13 cellular contexts compared by ENCODE assay signal in the genomic region with DNA sequence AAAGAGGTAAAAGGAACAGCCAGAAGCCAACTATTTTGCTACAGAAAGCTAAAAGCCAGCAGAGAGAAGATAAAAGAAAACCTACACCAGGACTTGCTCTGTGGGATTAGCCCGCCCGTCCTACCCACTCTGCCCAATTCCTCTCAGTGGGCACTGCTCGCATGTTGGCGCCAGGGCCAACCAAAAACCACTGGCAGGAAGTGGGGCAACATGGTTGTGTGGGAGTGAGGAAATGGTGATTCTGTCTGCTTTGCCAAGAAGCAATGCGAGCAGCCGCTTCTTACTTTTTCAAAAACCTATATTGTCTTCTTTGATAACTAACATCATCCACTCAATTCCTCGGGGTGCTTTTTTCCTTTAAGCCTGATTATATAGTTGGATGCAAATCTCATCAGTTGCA. TPM values are rescaled to one million over a fixed set of nuclear protein-coding genes. Genes with fewer than 3 reads are reported as not detected.
DNase-seq lines count a peak whose midpoint lies in the region; ATAC-seq and TF ChIP-seq lines count a peak whose summit lies in the region.
"Had no signal": no experiment of that assay in that cellular context is flagged by ENCODE, and none has a peak within 500 bp of the region (broad histone marks: within the 10 kb centered on the region; RNA-seq: fewer than 3 reads in every experiment).

No MANE protein-coding gene starts in this region.

- no peaks in the 10 kb centered on the region for H3K9me3 Mint-ChIP-seq in CD4-positive, CD25-positive, alpha-beta regulatory T cell
- H3K9me3 Mint-ChIP-seq in activated T-helper 17 cell treated with anti-CD3 and anti-CD28 coated beads, Interleukin-2, amount 50 U/mL, for 72 hours = no peaks in the 10 kb centered on the region
- H3K9me3 Mint-ChIP-seq: IgD-negative memory B cell, neural crest cell had no signal

- peak overlapping the region; percentile 57 to 84 (median 72) for H3K4me3 Mint-ChIP-seq in CD4-positive, CD25-positive, alpha-beta regulatory T cell
- peak overlapping the region; percentile 77 for H3K4me3 Mint-ChIP-seq in activated T-helper 17 cell treated with anti-CD3 and anti-CD28 coated beads, Interleukin-2, amount 50 U/mL, for 72 hours
- H3K4me3 Mint-ChIP-seq: neural crest cell had no signal

- peaks cover 27 to 73% (median 60%) of the 10 kb centered on the region in 4 donors for H3K4me1 Mint-ChIP-seq in CD4-positive, CD25-positive, alpha-beta regulatory T cell
- H3K4me1 Mint-ChIP-seq in activated T-helper 17 cell treated with anti-CD3 and anti-CD28 coated beads, Interleukin-2, amount 50 U/mL, for 72 hours = peaks cover 52% of the 10 kb centered on the region
- H3K4me1 Mint-ChIP-seq: neural crest cell had no signal

- no peak for ATAC-seq in CD4-positive, CD25-positive, alpha-beta regulatory T cell (ENCODE audit: low read depth in 2 of 2)
- no peak for ATAC-seq in activated T-helper 17 cell treated with anti-CD3 and anti-CD28 coated beads, Interleukin-2, amount 50 U/mL, for 72 hours (replicated peaks)
- ATAC-seq in GM19324 (IDR thresholded peaks at IDR 0.05; ENCODE audit: low FRiP score, unreplicated experiment) (no peak), HG03025 (IDR thresholded peaks at IDR 0.05; ENCODE audit: low FRiP score, unreplicated experiment) (no peak), GM21737 (IDR thresholded peaks at IDR 0.05; ENCODE audit: unreplicated experiment) (no peak)

- no peaks in the 10 kb centered on the region for H3K9me3 ChIP-seq in CD4-positive, CD25-positive, alpha-beta regulatory T cell (ENCODE audit: control insufficient read depth in 2 of 2, low read length in 2 of 2)
- H3K9me3 ChIP-seq in Peyer's patch (no peaks in the 10 kb centered on the region), neutrophil (no peaks in the 10 kb centered on the region)
- H3K9me3 ChIP-seq: esophagus squamous epithelium, upper lobe of left lung had no signal

- DNase-seq in CD4-positive, CD25-positive, alpha-beta regulatory T cell = peak in 2 of 3 donors; percentile 27 to 80
- DNase-seq in Peyer's patch (peak in 2 of 3 donors; percentile 43 to 70), OCI-M2 (lab: John Stamatoyannopoulos, UW; ENCODE audit: unreplicated experiment) (no peak)
- DNase-seq: Calu3, esophagus squamous epithelium had no signal

- peak overlapping the region; percentile 85 for H3K27ac ChIP-seq in CD4-positive, CD25-positive, alpha-beta regulatory T cell (ENCODE audit: insufficient read depth, low read length, poor library complexity, severe bottlenecking)
- H3K27ac ChIP-seq in Peyer's patch (peak overlapping the region; percentile 33 to 80 (median 70)), neutrophil (peak overlapping the region; percentile 62)

- peak overlapping the region; percentile 80 for H3K4me3 ChIP-seq in CD4-positive, CD25-positive, alpha-beta regulatory T cell (ENCODE audit: low read depth, low read length)
- H3K4me3 ChIP-seq in Peyer's patch = no peak overlapping the region
- peak overlapping the region in 1 of 2 experiments; percentile 10 for H3K4me3 ChIP-seq in neutrophil (ENCODE audit: low read depth in 1 of 2, low read length in 1 of 2)
- H3K4me3 ChIP-seq: esophagus squamous epithelium, upper lobe of left lung had no signal

- H3K27me3 ChIP-seq in CD4-positive, CD25-positive, alpha-beta regulatory T cell (ENCODE audit: control insufficient read depth, insufficient read depth, low read length) = no peaks in the 10 kb centered on the region
- H3K27me3 ChIP-seq in Peyer's patch (no peaks in the 10 kb centered on the region), neutrophil (no peaks in the 10 kb centered on the region)
- H3K27me3 ChIP-seq: esophagus squamous epithelium, upper lobe of left lung had no signal

- H3K36me3 ChIP-seq in CD4-positive, CD25-positive, alpha-beta regulatory T cell (ENCODE audit: control insufficient read depth, insufficient read depth, low read length) = peaks cover 24% of the 10 kb centered on the region
- H3K36me3 ChIP-seq in Peyer's patch (peaks cover 0 to 27% (median 0%) of the 10 kb centered on the region in 3 donors), neutrophil (peaks cover 66% of the 10 kb centered on the region)

- H3K27me3 Mint-ChIP-seq in CD4-positive, CD25-positive, alpha-beta regulatory T cell = no peaks in the 10 kb centered on the region
- no peaks in the 10 kb centered on the region for H3K27me3 Mint-ChIP-seq in activated T-helper 17 cell treated with anti-CD3 and anti-CD28 coated beads, Interleukin-2, amount 50 U/mL, for 72 hours
- H3K27me3 Mint-ChIP-seq: IgD-negative memory B cell had no signal

- peaks cover 19% of the 10 kb centered on the region for H3K36me3 Mint-ChIP-seq in CD4-positive, CD25-positive, alpha-beta regulatory T cell
- H3K36me3 Mint-ChIP-seq in activated T-helper 17 cell treated with anti-CD3 and anti-CD28 coated beads, Interleukin-2, amount 50 U/mL, for 72 hours (ENCODE audit: low read depth) = peaks cover 65% of the 10 kb centered on the region

- TF ChIP-seq POLR2A in Peyer's patch (IDR thresholded peaks at IDR 0.05) = no peak

- peaks cover 62% of the 10 kb centered on the region for H3K4me1 ChIP-seq in CD4-positive, CD25-positive, alpha-beta regulatory T cell (ENCODE audit: control insufficient read depth, insufficient read depth, low read length, poor library complexity, severe bottlenecking)
- H3K4me1 ChIP-seq in Peyer's patch (peaks cover 0 to 34% (median 21%) of the 10 kb centered on the region in 4 donors), neutrophil (ENCODE audit: control insufficient read depth in 1 of 2, insufficient read depth in 1 of 2, low read depth in 1 of 2, low read length in 1 of 2) (peaks cover 27 to 32% of the 10 kb centered on the region in 2 experiments)

- no peak for TF ChIP-seq CTCF in Peyer's patch (IDR thresholded peaks at IDR 0.05)
- TF ChIP-seq CTCF in neutrophil (IDR thresholded peaks at IDR 0.05) = no peak

- H3K27ac Mint-ChIP-seq in CD4-positive, CD25-positive, alpha-beta regulatory T cell = peak overlapping the region; percentile 92 to 98 (median 94)
- H3K27ac Mint-ChIP-seq in activated T-helper 17 cell treated with anti-CD3 and anti-CD28 coated beads, Interleukin-2, amount 50 U/mL, for 72 hours = peak overlapping the region; percentile 83

RNA-seq across cellular contexts. Expression of gene APOA1, which starts 14.2 kb away (rescaled TPM):
- not detected for total RNA-seq in CD4-positive, CD25-positive, alpha-beta regulatory T cell
- under 1 TPM in 1 of 4 donors, not detected in 3; 0.34 TPM for polyA plus RNA-seq in CD4-positive, CD25-positive, alpha-beta regulatory T cell
- 1,000 to 10,000 TPM in 3 of 4 donors, 10 to 100 TPM in 1; 42.9 to 6,445 (median 3,046) TPM for total RNA-seq in Peyer's patch
- total RNA-seq in activated T-helper 17 cell treated with anti-CD3 and anti-CD28 coated beads, Interleukin-2, amount 50 U/mL, for 72 hours = under 1 TPM; 0.37 TPM
- total RNA-seq: Calu3, esophagus squamous epithelium had no signal
- polyA plus RNA-seq: IgD-negative memory B cell had no signal

RNA-seq across cellular contexts. Expression of gene APOC3, which starts 21.9 kb away (rescaled TPM):
- total RNA-seq in CD4-positive, CD25-positive, alpha-beta regulatory T cell = not detected
- not detected for polyA plus RNA-seq in CD4-positive, CD25-positive, alpha-beta regulatory T cell
- over 10,000 TPM in 1 of 4 donors, 1,000 to 10,000 TPM in 2, 100 to 1,000 TPM in 1; 276 to 11,857 (median 5,024) TPM for total RNA-seq in Peyer's patch
- not detected for total RNA-seq in activated T-helper 17 cell treated with anti-CD3 and anti-CD28 coated beads, Interleukin-2, amount 50 U/mL, for 72 hours
- total RNA-seq: Calu3, esophagus squamous epithelium, neural crest cell had no signal
- polyA plus RNA-seq: IgD-negative memory B cell had no signal

RNA-seq across cellular contexts. Expression of gene APOA4, which starts 28.5 kb away (rescaled TPM):
- not detected for total RNA-seq in CD4-positive, CD25-positive, alpha-beta regulatory T cell
- polyA plus RNA-seq in CD4-positive, CD25-positive, alpha-beta regulatory T cell = not detected
- total RNA-seq in Peyer's patch = over 10,000 TPM in 1 of 4 donors, 1,000 to 10,000 TPM in 2, 100 to 1,000 TPM in 1; 107 to 10,211 (median 6,146) TPM
- not detected for total RNA-seq in activated T-helper 17 cell treated with anti-CD3 and anti-CD28 coated beads, Interleukin-2, amount 50 U/mL, for 72 hours
- total RNA-seq: Calu3, esophagus squamous epithelium, neural crest cell, upper lobe of left lung had no signal
- polyA plus RNA-seq: IgD-negative memory B cell had no signal

RNA-seq across cellular contexts. Expression of gene APOA5, which starts 60.0 kb away (rescaled TPM):
- not detected for total RNA-seq in CD4-positive, CD25-positive, alpha-beta regulatory T cell
- not detected for polyA plus RNA-seq in CD4-positive, CD25-positive, alpha-beta regulatory T cell
- 1 to 10 TPM in 2 of 4 donors, not detected in 2; 2.8 to 3.2 TPM for total RNA-seq in Peyer's patch
- not detected for total RNA-seq in activated T-helper 17 cell treated with anti-CD3 and anti-CD28 coated beads, Interleukin-2, amount 50 U/mL, for 72 hours
- total RNA-seq: Calu3, esophagus squamous epithelium, neural crest cell had no signal
- polyA plus RNA-seq: IgD-negative memory B cell had no signal

Comparison
In these comparisons a context has a peak if more than half of its experiments do, and no peak if none do; other contexts are left out.
1. RNA of gene APOA1, which starts 14.2 kb away (total RNA-seq): 42.9 to 6,445 TPM in Peyer's patch; 0.37 TPM in activated T-helper 17 cell treated with anti-CD3 and anti-CD28 coated beads, Interleukin-2, amount 50 U/mL, for 72 hours and not detected in CD4-positive, CD25-positive, alpha-beta regulatory T cell (single experiment); every median in the first group is over 10 times any median in the second.
2. RNA of gene APOC3, which starts 21.9 kb away (total RNA-seq): 276 to 11,857 TPM in Peyer's patch; not detected in CD4-positive, CD25-positive, alpha-beta regulatory T cell (single experiment) and not detected in activated T-helper 17 cell treated with anti-CD3 and anti-CD28 coated beads, Interleukin-2, amount 50 U/mL, for 72 hours; every median in the first group is over 100 times any median in the second.
3. RNA of gene APOA4, which starts 28.5 kb away (total RNA-seq): 107 to 10,211 TPM in Peyer's patch; not detected in CD4-positive, CD25-positive, alpha-beta regulatory T cell (single experiment) and not detected in activated T-helper 17 cell treated with anti-CD3 and anti-CD28 coated beads, Interleukin-2, amount 50 U/mL, for 72 hours; every median in the first group is over 100 times any median in the second.
4. Peak in every context shown above with its lines, with median percentiles within 50 percentile points of each other: H3K27ac ChIP-seq.